Comparison of ENCODE assay signal across 29 cellular contexts in genomic region chr2:4882421-4882820, GRCh38.
A peak's percentile ranks its signal among the peaks of the same experiment; 100 is the strongest.
DNase-seq lines count a peak whose midpoint lies in the region; ATAC-seq and TF ChIP-seq lines count a peak whose summit lies in the region.
"Had no signal": no experiment of that assay in that cellular context is flagged by ENCODE, and none has a peak within 500 bp of the region (broad histone marks: within the 10 kb centered on the region; RNA-seq: fewer than 3 reads in every experiment).

No MANE protein-coding gene starts in this region.

- CTCF ChIA-PET in MCF 10A (lab: Yijun Ruan, JAX), result no interaction called here

- intact Hi-C loops in MCF 10A (cut with micrococcal nuclease), result no loop called here
- intact Hi-C loops in breast epithelium (cut with DNase I; ENCODE audit: low total_unique reads), result no loop called here

- no peaks in the 10 kb centered on the region for H3K9me3 Mint-ChIP-seq in MCF 10A (ENCODE audit: unreplicated experiment)
- H3K9me3 Mint-ChIP-seq in activated T-cell treated with anti-CD3 and anti-CD28 coated beads, Interleukin-2, amount 50 U/mL, for 4 hours, result peaks cover 13% of the 10 kb centered on the region

- DNase-seq in MCF 10A (ENCODE audit: unreplicated experiment), result peak; percentile 83
- DNase-seq in breast epithelium (ENCODE audit: low spot score in 2 of 2), result no peak
- DNase-seq in NCI-H69 (lab: John Stamatoyannopoulos, UW), result peak; percentile 79
- DNase-seq in astrocyte of the spinal cord (ENCODE audit: low read depth, low spot score), result peak; percentile 42
- no peak for DNase-seq in activated T-cell treated with anti-CD3 and anti-CD28 coated beads, Interleukin-2, amount 50 U/mL, for 4 hours
- DNase-seq: ACHN; activated CD4-positive, alpha-beta T cell treated with anti-CD3 and anti-CD28 coated beads for 4 hours; activated gamma-delta T cell; activated T-cell treated with anti-CD3 and anti-CD28 coated beads, Interleukin-2, amount 50 U/mL, for 1 hour; BE2C; CD8-positive, alpha-beta memory T cell; cerebellar nuclear complex; GM23248; Kasumi-1; left lung; mesenchymal stem cell; NCI-H2171 treated with DMSO at 0.1 percent for 48 hours; NCI-H526 treated with DMSO at 0.1 percent for 48 hours; pancreas; retina; stimulated activated CD8-positive, alpha-beta memory T cell treated with anti-CD3 and anti-CD28 coated beads, Interleukin-4, amount 100 ng/mL, for 48 hours; stimulated activated naive CD8-positive, alpha-beta T cell treated with anti-CD3 and anti-CD28 coated beads, Interleukin-15, amount 100 ng/mL, for 72 hours had no signal

- POLR2A ChIA-PET in MCF 10A (lab: Yijun Ruan, JAX), result no interaction called here

- H3K27ac ChIP-seq in breast epithelium, result no peak overlapping the region
- H3K27ac ChIP-seq: GM23248, left lung, pancreas, RWPE1, skin epidermis had no signal

- TF ChIP-seq CTCF in MCF 10A (IDR thresholded peaks at IDR 0.05; ENCODE audit: unreplicated experiment) (no peak), breast epithelium (IDR thresholded peaks at IDR 0.05) (no peak), astrocyte of the spinal cord (IDR thresholded peaks at IDR 0.05; ENCODE audit: low read depth, low read length) (no peak)

- H3K9me3 ChIP-seq in breast epithelium, result peaks cover 0 to 4% of the 10 kb centered on the region in 2 donors
- H3K9me3 ChIP-seq: BE2C, pancreas had no signal

- H3K4me3 Mint-ChIP-seq in MCF 10A (ENCODE audit: unreplicated experiment), result peak overlapping the region; percentile 40
- no peak overlapping the region for H3K4me3 Mint-ChIP-seq in activated T-cell treated with anti-CD3 and anti-CD28 coated beads, Interleukin-2, amount 50 U/mL, for 4 hours
- H3K4me3 Mint-ChIP-seq: CD8-positive, alpha-beta memory T cell; neural crest cell; stimulated activated naive CD8-positive, alpha-beta T cell treated with anti-CD3 and anti-CD28 coated beads, Interleukin-15, amount 100 ng/mL, for 72 hours; T-helper 2 cell treated with Interferon-gamma antibody and Interleukin-4, amounts not matched to agents 5 μg/mL and 100 μg/mL, for 36 hours had no signal

- H3K4me1 Mint-ChIP-seq in MCF 10A (ENCODE audit: insufficient read depth, unreplicated experiment), result peaks cover 7% of the 10 kb centered on the region
- H3K4me1 Mint-ChIP-seq in activated T-cell treated with anti-CD3 and anti-CD28 coated beads, Interleukin-2, amount 50 U/mL, for 4 hours (ENCODE audit: low read depth), result no peaks in the 10 kb centered on the region
- H3K4me1 Mint-ChIP-seq: CD8-positive, alpha-beta memory T cell; neural crest cell; stimulated activated naive CD8-positive, alpha-beta T cell treated with anti-CD3 and anti-CD28 coated beads, Interleukin-15, amount 100 ng/mL, for 72 hours had no signal

- in situ Hi-C loops in astrocyte of the spinal cord (cut with HindIII; ENCODE audit: low sequenced_read_pairs), result no loop called here

- BruUV-seq in MCF 10A (replicated peaks; lab: Mats Ljungman, UMichigan), result no TSS peak

- H3K27me3 ChIP-seq in breast epithelium, result no peaks in the 10 kb centered on the region
- H3K27me3 ChIP-seq: BE2C, left lung, pancreas had no signal

- H3K27me3 Mint-ChIP-seq in MCF 10A (ENCODE audit: insufficient read depth, unreplicated experiment), result no peaks in the 10 kb centered on the region
- no peaks in the 10 kb centered on the region for H3K27me3 Mint-ChIP-seq in activated T-cell treated with anti-CD3 and anti-CD28 coated beads, Interleukin-2, amount 50 U/mL, for 4 hours (ENCODE audit: low read depth)
- H3K27me3 Mint-ChIP-seq: CD8-positive, alpha-beta memory T cell; stimulated activated naive CD8-positive, alpha-beta T cell treated with anti-CD3 and anti-CD28 coated beads, Interleukin-15, amount 100 ng/mL, for 72 hours had no signal

- H3K36me3 ChIP-seq in breast epithelium, result no peaks in the 10 kb centered on the region
- H3K36me3 ChIP-seq: BE2C, left lung, pancreas had no signal

- H3K27ac Mint-ChIP-seq in MCF 10A (ENCODE audit: low read depth, unreplicated experiment), result no peak overlapping the region
- H3K27ac Mint-ChIP-seq: CD8-positive, alpha-beta memory T cell; stimulated activated naive CD8-positive, alpha-beta T cell treated with anti-CD3 and anti-CD28 coated beads, Interleukin-15, amount 100 ng/mL, for 72 hours; T-helper 2 cell treated with Interferon-gamma antibody and Interleukin-4, amounts not matched to agents 5 μg/mL and 100 μg/mL, for 36 hours had no signal

- ATAC-seq in HG03039 (IDR thresholded peaks at IDR 0.05; ENCODE audit: unreplicated experiment) (no peak), HG03097 (IDR thresholded peaks at IDR 0.05; ENCODE audit: low FRiP score, unreplicated experiment) (no peak)
- no peak for ATAC-seq in activated T-cell treated with anti-CD3 and anti-CD28 coated beads, Interleukin-2, amount 50 U/mL, for 4 hours
- ATAC-seq: HepG2; left lung; stimulated activated naive CD8-positive, alpha-beta T cell treated with anti-CD3 and anti-CD28 coated beads, Interleukin-15, amount 100 ng/mL, for 72 hours had no signal

- no peak for TF ChIP-seq POLR2A in breast epithelium (IDR thresholded peaks at IDR 0.05)

- no peaks in the 10 kb centered on the region for H3K36me3 Mint-ChIP-seq in MCF 10A (ENCODE audit: insufficient read depth, unreplicated experiment)
- no peaks in the 10 kb centered on the region for H3K36me3 Mint-ChIP-seq in activated T-cell treated with anti-CD3 and anti-CD28 coated beads, Interleukin-2, amount 50 U/mL, for 4 hours (ENCODE audit: insufficient read depth)
- H3K36me3 Mint-ChIP-seq: CD8-positive, alpha-beta memory T cell had no signal

- H3K4me1 ChIP-seq in breast epithelium, result no peaks in the 10 kb centered on the region
- H3K4me1 ChIP-seq: BE2C, left lung, pancreas had no signal

- H3K4me3 ChIP-seq in breast epithelium, result no peak overlapping the region
- H3K4me3 ChIP-seq in astrocyte of the spinal cord (ENCODE audit: low read depth, low read length), result no peak overlapping the region
- H3K4me3 ChIP-seq: GM23248, left lung, pancreas, skin epidermis had no signal

Comparison
In these comparisons a context has a peak if more than half of its experiments do, and no peak if none do; other contexts are left out.
1. DNase-seq: peak in MCF 10A (single experiment), NCI-H69 (single experiment) and astrocyte of the spinal cord (single experiment); none in breast epithelium (0 of 2) and activated T-cell treated with anti-CD3 and anti-CD28 coated beads, Interleukin-2, amount 50 U/mL, for 4 hours (single experiment).